1 cellular context compared by ENCODE assay signal in genomic region chr15:100341662-100342560, GRCh38.
A peak's percentile ranks its signal among the peaks of the same experiment; 100 is the strongest.
TF ChIP-seq lines count a peak whose summit lies in the region.

TSS of gene ADAMTS17 (minus strand) at chr15:100341975. CDS start at chr15:100341899, 76 bp downstream.

TF ChIP-seq in A549, 52 proteins besides CTCF, POLR2A, EP300 and RAD21 (continued from another document):
- TF ChIP-seq ZC3H11A (IDR thresholded peaks at IDR 0.05) (no peak), E2F6 (IDR thresholded peaks at IDR 0.05; ENCODE audit: borderline replicate concordance, low read depth) (peak; percentile 80), EHF (CRISPR knock-in tag; IDR thresholded peaks at IDR 0.05) (no peak), SMC3 (IDR thresholded peaks at IDR 0.05) (peak; percentile 81), RCOR1 (IDR thresholded peaks at IDR 0.05; ENCODE audit: low read depth, low read length) (no peak), JUN (IDR thresholded peaks at IDR 0.05) (no peak), BCL3 (IDR thresholded peaks at IDR 0.05) (no peak), MAZ (IDR thresholded peaks at IDR 0.05; ENCODE audit: borderline replicate concordance, low read depth, low read length) (no peak), CBX8 (IDR thresholded peaks at IDR 0.05) (no peak), FOXS1 (CRISPR knock-in tag; IDR thresholded peaks at IDR 0.05) (no peak), MAX (IDR thresholded peaks at IDR 0.05) (peak; percentile 99), CHD4 (IDR thresholded peaks at IDR 0.05; ENCODE audit: borderline replicate concordance) (no peak), CHD2 (IDR thresholded peaks at IDR 0.05; ENCODE audit: low read length, partially characterized antibody) (no peak), JUNB (IDR thresholded peaks at IDR 0.05) (no peak), EHMT2 (IDR thresholded peaks at IDR 0.05; ENCODE audit: low read depth) (no peak), BHLHE40 (IDR thresholded peaks at IDR 0.05; ENCODE audit: low read depth, low read length) (no peak), RARB (CRISPR knock-in tag; IDR thresholded peaks at IDR 0.05) (no peak), HDAC2 (IDR thresholded peaks at IDR 0.05) (no peak), ESRRA (IDR thresholded peaks at IDR 0.05; ENCODE audit: borderline replicate concordance, low read length) (no peak), ELK1 (IDR thresholded peaks at IDR 0.05; ENCODE audit: low read depth, low read length) (no peak), MAFK (IDR thresholded peaks at IDR 0.05; ENCODE audit: partially characterized antibody) (peak; percentile 24)
